ENCODE assay signal across 23 cellular contexts in genomic region chr2:233849607-233850271, GRCh38.
"Had no signal": no experiment of that assay in that cellular context is flagged by ENCODE, and none has a peak within 500 bp of the region (broad histone marks: within the 10 kb centered on the region; RNA-seq: fewer than 3 reads in every experiment).

No MANE protein-coding gene starts in this region.

- H3K9me3 ChIP-seq: lower lobe of right lung, prostate gland, right atrium auricular region, tibial artery, uterus had no signal

- ATAC-seq: activated CD4-positive, alpha-beta T cell treated with anti-CD3 and anti-CD28 coated beads for 36 hours; left colon; lower lobe of right lung; natural killer cell treated with Interleukin-12 subunit alpha and Interleukin-12 subunit beta and Interleukin-15 and Interleukin-18, amount 100 ng/mL, for 72 hours; stimulated activated naive CD8-positive, alpha-beta T cell treated with anti-CD3 and anti-CD28 coated beads, Interleukin-15, Interleukin-2, amounts not matched to agents 100 U/mL and 50 U/mL, for 24 hours had no signal

- H3K27me3 ChIP-seq: right atrium auricular region, tibial artery, uterus had no signal

- H3K4me1 ChIP-seq: prostate gland had no signal

- H3K4me3 Mint-ChIP-seq: activated CD4-positive, alpha-beta T cell treated with anti-CD3 and anti-CD28 coated beads for 36 hours; central memory CD8-positive, alpha-beta T cell; mesothelial cell of epicardium; natural killer cell treated with Interleukin-12 subunit alpha and Interleukin-12 subunit beta and Interleukin-15 and Interleukin-18, amount 100 ng/mL, for 72 hours; T-helper 1 cell treated with Interleukin-12 subunit alpha and Interleukin-12 subunit beta and Interleukin-4 antibody, amounts not matched to agents 30 μg/mL and 1 μg/mL, for 36 hours had no signal

- H3K4me3 ChIP-seq: coronary artery, lower lobe of right lung, prostate gland, right atrium auricular region, tibial artery, uterus had no signal

- H3K27me3 Mint-ChIP-seq: activated CD4-positive, alpha-beta T cell treated with anti-CD3 and anti-CD28 coated beads for 36 hours; natural killer cell treated with Interleukin-12 subunit alpha and Interleukin-12 subunit beta and Interleukin-15 and Interleukin-18, amount 100 ng/mL, for 72 hours had no signal

- DNase-seq: activated CD4-positive, alpha-beta T cell treated with anti-CD3 and anti-CD28 coated beads for 36 hours; activated naive CD4-positive, alpha-beta T cell treated with Interleukin-2 at 50 U/mL for 16 hours; anterior cingulate cortex; erythroblast; hypothalamus; islet precursor cell; left colon; lower lobe of right lung; nucleus accumbens; stimulated activated CD4-positive, alpha-beta T cell treated with anti-CD3 and anti-CD28 coated beads, Interleukin-12 subunit alpha, Interleukin-12 subunit beta, amount 100 ng/mL, for 4 hours; stimulated activated CD4-positive, alpha-beta T cell treated with anti-CD3 and anti-CD28 coated beads, Interleukin-1b, Interleukin-23, amount 100 ng/mL, for 48 hours; stimulated activated naive CD8-positive, alpha-beta T cell treated with anti-CD3 and anti-CD28 coated beads, Interleukin-15, Interleukin-2, amounts not matched to agents 100 U/mL and 50 U/mL, for 24 hours; substantia nigra; tibial artery; uterus had no signal

- H3K27ac ChIP-seq: coronary artery, lower lobe of right lung, prostate gland, right atrium auricular region, tibial artery, uterus had no signal

- H3K36me3 Mint-ChIP-seq: brain had no signal

- H3K36me3 ChIP-seq: lower lobe of right lung, prostate gland, right atrium auricular region, tibial artery, uterus had no signal

- H3K27ac Mint-ChIP-seq: activated CD4-positive, alpha-beta T cell treated with anti-CD3 and anti-CD28 coated beads for 36 hours; mesothelial cell of epicardium; natural killer cell treated with Interleukin-12 subunit alpha and Interleukin-12 subunit beta and Interleukin-15 and Interleukin-18, amount 100 ng/mL, for 72 hours had no signal

- H3K9me3 Mint-ChIP-seq: brain; central memory CD8-positive, alpha-beta T cell; mesothelial cell of epicardium; natural killer cell treated with Interleukin-12 subunit alpha and Interleukin-12 subunit beta and Interleukin-15 and Interleukin-18, amount 100 ng/mL, for 72 hours; T-helper 1 cell treated with Interleukin-12 subunit alpha and Interleukin-12 subunit beta and Interleukin-4 antibody, amounts not matched to agents 30 μg/mL and 1 μg/mL, for 36 hours had no signal
